ENCODE assay signal across 30 cellular contexts in genomic region chr2:25881759-25882158, GRCh38.
"Had no signal": no experiment of that assay in that cellular context is flagged by ENCODE, and none has a peak within 500 bp of the region (broad histone marks: within the 10 kb centered on the region; RNA-seq: fewer than 3 reads in every experiment).

No MANE protein-coding gene starts in this region.

- H3K27me3 ChIP-seq: brain microvascular endothelial cell had no signal

- H3K27ac Mint-ChIP-seq: activated CD4-positive, alpha-beta memory T cell treated with anti-CD3 and anti-CD28 coated beads for 36 hours; activated CD4-positive, alpha-beta T cell treated with anti-CD3 and anti-CD28 coated beads for 36 hours; activated CD8-positive, alpha-beta memory T cell treated with anti-CD3 and anti-CD28 coated beads, Interleukin-2, amount 10 ng/mL, durations not matched to agents 7 days and 5 days; activated CD8-positive, alpha-beta T cell treated with anti-CD3 and anti-CD28 coated beads, Interleukin-2, amount 10 ng/mL, durations not matched to agents 7 days and 5 days; activated naive CD4-positive, alpha-beta T cell treated with anti-CD3 and anti-CD28 coated beads, Interleukin-2, amount 10 ng/mL, durations not matched to agents 7 days and 5 days; activated naive CD8-positive, alpha-beta T cell treated with anti-CD3 and anti-CD28 coated beads, Interleukin-2, amount 10 ng/mL, durations not matched to agents 7 days and 5 days; effector memory CD8-positive, alpha-beta T cell had no signal

- H3K9me3 Mint-ChIP-seq: activated CD4-positive, alpha-beta memory T cell treated with anti-CD3 and anti-CD28 coated beads for 36 hours; activated naive CD4-positive, alpha-beta T cell treated with anti-CD3 and anti-CD28 coated beads, Interleukin-2, amount 10 ng/mL, durations not matched to agents 7 days and 5 days; activated naive CD4-positive, alpha-beta T cell treated with anti-CD3 and anti-CD28 coated beads, Interleukin-2, amount 50 U/mL, for 72 hours; effector memory CD8-positive, alpha-beta T cell had no signal

- H3K27ac ChIP-seq: brain microvascular endothelial cell, esophagus squamous epithelium, gastroesophageal sphincter, heart right ventricle had no signal

- H3K9me3 ChIP-seq: esophagus squamous epithelium, gastroesophageal sphincter, heart right ventricle had no signal

- ATAC-seq: activated CD4-positive, alpha-beta T cell treated with anti-CD3 and anti-CD28 coated beads for 36 hours; activated CD8-positive, alpha-beta memory T cell treated with anti-CD3 and anti-CD28 coated beads, Interleukin-2, amount 10 ng/mL, durations not matched to agents 7 days and 5 days; activated CD8-positive, alpha-beta T cell treated with anti-CD3 and anti-CD28 coated beads, Interleukin-2, amount 10 ng/mL, durations not matched to agents 7 days and 5 days; activated naive CD4-positive, alpha-beta T cell treated with anti-CD3 and anti-CD28 coated beads, Interleukin-2, amount 50 U/mL, for 72 hours; activated T-cell treated with anti-CD3 and anti-CD28 coated beads, Interleukin-2, amount 50 U/mL, for 72 hours; effector memory CD8-positive, alpha-beta T cell; gastroesophageal sphincter; heart right ventricle had no signal

- H3K4me3 Mint-ChIP-seq: activated CD4-positive, alpha-beta memory T cell treated with anti-CD3 and anti-CD28 coated beads for 36 hours; activated CD4-positive, alpha-beta T cell treated with anti-CD3 and anti-CD28 coated beads for 36 hours; activated CD4-positive, alpha-beta T cell treated with anti-CD3 and anti-CD28 coated beads, Interleukin-2, amount 10 ng/mL, durations not matched to agents 24 days and 14 days; activated CD8-positive, alpha-beta memory T cell treated with anti-CD3 and anti-CD28 coated beads, Interleukin-2, amount 10 ng/mL, durations not matched to agents 7 days and 5 days; activated CD8-positive, alpha-beta T cell treated with anti-CD3 and anti-CD28 coated beads, Interleukin-2, amount 10 ng/mL, durations not matched to agents 7 days and 5 days; activated naive CD4-positive, alpha-beta T cell treated with anti-CD3 and anti-CD28 coated beads, Interleukin-2, amount 10 ng/mL, durations not matched to agents 7 days and 5 days; activated naive CD8-positive, alpha-beta T cell treated with anti-CD3 and anti-CD28 coated beads, Interleukin-2, amount 10 ng/mL, durations not matched to agents 7 days and 5 days; effector memory CD8-positive, alpha-beta T cell had no signal

- H3K27me3 Mint-ChIP-seq: activated CD4-positive, alpha-beta T cell treated with anti-CD3 and anti-CD28 coated beads for 36 hours; activated CD8-positive, alpha-beta memory T cell treated with anti-CD3 and anti-CD28 coated beads, Interleukin-2, amount 10 ng/mL, durations not matched to agents 7 days and 5 days; activated naive CD4-positive, alpha-beta T cell treated with anti-CD3 and anti-CD28 coated beads, Interleukin-2, amount 10 ng/mL, durations not matched to agents 7 days and 5 days; activated naive CD8-positive, alpha-beta T cell treated with anti-CD3 and anti-CD28 coated beads, Interleukin-2, amount 10 ng/mL, durations not matched to agents 7 days and 5 days had no signal

- H3K36me3 Mint-ChIP-seq: activated CD8-positive, alpha-beta memory T cell treated with anti-CD3 and anti-CD28 coated beads, Interleukin-2, amount 10 ng/mL, durations not matched to agents 7 days and 5 days had no signal

- DNase-seq: activated CD4-positive, alpha-beta memory T cell treated with anti-CD3 and anti-CD28 coated beads for 36 hours; activated CD4-positive, alpha-beta T cell treated with anti-CD3 and anti-CD28 coated beads for 36 hours; activated CD4-positive, alpha-beta T cell treated with anti-CD3 and anti-CD28 coated beads, Interleukin-2, amount 10 ng/mL, durations not matched to agents 24 days and 14 days; activated CD4-positive, CD25-positive, alpha-beta regulatory T cell; activated CD4-positive, CD25-positive, alpha-beta regulatory T cell treated with anti-CD3 and anti-CD28 coated beads, Interleukin-2, amount 50 U/mL, for 72 hours; activated CD8-positive, alpha-beta memory T cell treated with anti-CD3 and anti-CD28 coated beads, Interleukin-2, amount 10 ng/mL, durations not matched to agents 7 days and 5 days; activated CD8-positive, alpha-beta memory T cell treated with anti-CD3 and anti-CD28 coated beads, Interleukin-2, amount 50 U/mL, for 4 hours; activated CD8-positive, alpha-beta T cell treated with anti-CD3 and anti-CD28 coated beads, Interleukin-2, amount 10 ng/mL, durations not matched to agents 7 days and 5 days; activated gamma-delta T cell; activated naive CD4-positive, alpha-beta T cell; activated naive CD4-positive, alpha-beta T cell treated with anti-CD3 and anti-CD28 coated beads, Interleukin-2, amount 10 ng/mL, durations not matched to agents 7 days and 5 days; activated naive CD8-positive, alpha-beta T cell treated with anti-CD3 and anti-CD28 coated beads, Interleukin-2, amount 10 ng/mL, durations not matched to agents 7 days and 5 days; activated T-cell treated with anti-CD3 and anti-CD28 coated beads, Interleukin-2, amount 50 U/mL, for 1 hour; activated T-cell treated with anti-CD3 and anti-CD28 coated beads, Interleukin-2, amount 50 U/mL, for 72 hours; amniotic stem cell; anterior cingulate cortex; brain microvascular endothelial cell; cortex of kidney; dermis blood vessel endothelial cell; effector CD4-positive, alpha-beta T cell; effector memory CD8-positive, alpha-beta T cell; esophagus squamous epithelium; foreskin melanocyte; heart right ventricle; T-helper 2 cell had no signal

- FAIRE-seq: astrocyte, bronchial epithelial cell, colon had no signal

- H3K4me3 ChIP-seq: esophagus squamous epithelium, gastroesophageal sphincter, heart right ventricle had no signal

- H3K36me3 ChIP-seq: brain microvascular endothelial cell, esophagus squamous epithelium, gastroesophageal sphincter, heart right ventricle had no signal
